Comparison of ENCODE assay signal across 1 cellular context in genomic region chr5:88268414-88269184, GRCh38.
TF ChIP-seq lines count a peak whose summit lies in the region.

TSS of gene TMEM161B (minus strand) at chr5:88268845. CDS start at chr5:88268723, 122 bp downstream.

TF ChIP-seq in HepG2, 621 proteins besides CTCF, POLR2A, EP300 and RAD21 (continued from another document and continues in another):
- TF ChIP-seq ZUFSP (CRISPR knock-in tag; IDR thresholded peaks at IDR 0.05; ENCODE audit: borderline replicate concordance): no peak
- peak; percentile 84 for TF ChIP-seq HOXA5 (CRISPR knock-in tag; IDR thresholded peaks at IDR 0.05)
- 0 out of 2 replicates have a peak, but pooled peaks have one; percentile 50 for TF ChIP-seq ZNF232 (CRISPR knock-in tag; IDR thresholded peaks at IDR 0.05; ENCODE audit: borderline replicate concordance)
- TF ChIP-seq NRL (CRISPR knock-in tag; IDR thresholded peaks at IDR 0.05; ENCODE audit: borderline replicate concordance): no peak
- TF ChIP-seq CHCHD3 (CRISPR knock-in tag; IDR thresholded peaks at IDR 0.05): no peak
- no peak for TF ChIP-seq HMG20A (CRISPR knock-in tag; IDR thresholded peaks at IDR 0.05; ENCODE audit: borderline replicate concordance)
- no peak for TF ChIP-seq ZBTB39 (CRISPR knock-in tag; IDR thresholded peaks at IDR 0.05)
- 0 out of 2 replicates have a peak, but pooled peaks have one; percentile 2 for TF ChIP-seq ZNF503 (CRISPR knock-in tag; IDR thresholded peaks at IDR 0.05)
- no peak for TF ChIP-seq JDP2 (CRISPR knock-in tag; IDR thresholded peaks at IDR 0.05; ENCODE audit: borderline replicate concordance)
- TF ChIP-seq PRMT3 (CRISPR knock-in tag; IDR thresholded peaks at IDR 0.05; ENCODE audit: borderline replicate concordance, low read depth): no peak
- TF ChIP-seq ZNF678 (CRISPR knock-in tag; IDR thresholded peaks at IDR 0.05): no peak
- peak; percentile 95 for TF ChIP-seq GATAD1 (CRISPR knock-in tag; IDR thresholded peaks at IDR 0.05)
- 0 out of 2 replicates have a peak, but pooled peaks have one; percentile 8 for TF ChIP-seq ZNF446 (CRISPR knock-in tag; IDR thresholded peaks at IDR 0.05)
- no peak for TF ChIP-seq SP140L (CRISPR knock-in tag; IDR thresholded peaks at IDR 0.05; ENCODE audit: borderline replicate concordance)
- TF ChIP-seq ZNF652 (CRISPR knock-in tag; IDR thresholded peaks at IDR 0.05; ENCODE audit: borderline replicate concordance, low read depth): no peak
- TF ChIP-seq ZBTB44 (CRISPR knock-in tag; IDR thresholded peaks at IDR 0.05): no peak
- no peak for TF ChIP-seq FOSL1 (CRISPR knock-in tag; IDR thresholded peaks at IDR 0.05; ENCODE audit: borderline replicate concordance)
- TF ChIP-seq ZNF724P (CRISPR knock-in tag; IDR thresholded peaks at IDR 0.05; ENCODE audit: borderline replicate concordance): no peak
- TF ChIP-seq BCL3 (CRISPR knock-in tag; IDR thresholded peaks at IDR 0.05): peak; percentile 72
- TF ChIP-seq FLYWCH1 (CRISPR knock-in tag; IDR thresholded peaks at IDR 0.05): no peak
- TF ChIP-seq ZNF546 (CRISPR knock-in tag; conservative IDR thresholded peaks at IDR 0.05): no peak; the same call in 1 of the 2 replicates
- peak; percentile 64 for TF ChIP-seq MAX (IDR thresholded peaks at IDR 0.05)
- no peak for TF ChIP-seq TFE3 (CRISPR knock-in tag; IDR thresholded peaks at IDR 0.05)
- peak; percentile 80 for TF ChIP-seq ZNF883 (CRISPR knock-in tag; IDR thresholded peaks at IDR 0.05; ENCODE audit: not compliant biosample characterization)
- TF ChIP-seq EED (CRISPR knock-in tag; IDR thresholded peaks at IDR 0.05): no peak
- no peak for TF ChIP-seq PRPF4 (IDR thresholded peaks at IDR 0.05; ENCODE audit: low read depth, low read length, poor library complexity, severe bottlenecking)
- no peak for TF ChIP-seq SCMH1 (CRISPR knock-in tag; IDR thresholded peaks at IDR 0.05; ENCODE audit: borderline replicate concordance)
- TF ChIP-seq ZMYM4 (CRISPR knock-in tag; IDR thresholded peaks at IDR 0.05): peak; percentile 98
- peak; percentile 88 for TF ChIP-seq SP5 (CRISPR knock-in tag; IDR thresholded peaks at IDR 0.05; ENCODE audit: borderline replicate concordance, low read depth)
- TF ChIP-seq ELF1 (CRISPR knock-in tag; IDR thresholded peaks at IDR 0.05): peak; percentile 94
- TF ChIP-seq AKNA (CRISPR knock-in tag; IDR thresholded peaks at IDR 0.05; ENCODE audit: borderline replicate concordance): no peak
- TF ChIP-seq RXRA (CRISPR knock-in tag; IDR thresholded peaks at IDR 0.05): no peak; the same call in 1 of the 2 replicates
- peak; percentile 44; the same call in 1 of the 2 replicates for TF ChIP-seq NFYB (CRISPR knock-in tag; IDR thresholded peaks at IDR 0.05)
- no peak for TF ChIP-seq ZNF614 (CRISPR knock-in tag; IDR thresholded peaks at IDR 0.05; ENCODE audit: borderline replicate concordance)
- TF ChIP-seq BHLHE40 (IDR thresholded peaks at IDR 0.05; ENCODE audit: low read length): 0 out of 2 replicates have a peak, but pooled peaks have one; percentile 17
- TF ChIP-seq MXD4 (CRISPR knock-in tag; IDR thresholded peaks at IDR 0.05): no peak
